In the genomic region with DNA sequence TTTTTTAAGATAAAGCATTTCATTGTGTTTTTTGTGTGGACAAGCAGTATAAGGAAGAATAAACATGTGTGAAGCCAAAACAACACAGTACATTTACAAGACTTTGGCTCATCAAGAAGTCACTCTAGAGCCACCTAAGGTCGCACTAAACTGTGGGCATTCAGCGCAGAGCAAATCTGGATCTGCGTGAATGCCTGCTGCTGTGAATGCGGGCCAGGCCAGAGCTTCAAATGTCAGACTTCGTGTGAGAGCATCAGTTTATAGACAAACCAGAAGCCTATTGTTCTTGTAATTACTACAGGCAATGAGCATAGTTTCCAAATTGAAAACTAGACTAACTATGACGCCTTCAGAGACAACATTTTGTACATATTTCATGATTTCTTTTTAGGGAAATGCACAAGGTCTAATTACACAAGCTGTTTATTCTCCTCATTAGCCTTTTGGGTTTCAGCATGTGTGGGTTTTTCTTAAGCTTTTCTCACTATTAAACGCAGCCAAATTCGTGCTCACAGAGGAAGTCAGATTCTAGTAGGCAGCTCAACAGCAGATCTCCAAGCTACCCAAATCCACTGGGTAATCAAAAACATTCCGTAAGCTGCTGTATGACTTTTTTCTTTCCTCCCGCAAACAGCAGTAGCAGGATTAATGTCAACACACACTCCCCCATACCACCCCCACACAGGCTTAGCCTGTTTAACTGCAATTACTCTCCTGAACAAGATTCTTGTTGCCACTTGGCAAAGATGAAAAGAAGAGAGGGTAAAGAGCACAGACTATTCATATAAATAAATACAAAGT, we compare ENCODE assay signal across 35 cellular contexts.
DNase-seq lines count a peak whose midpoint lies in the region; ATAC-seq and TF ChIP-seq lines count a peak whose summit lies in the region.
"Had no signal": no experiment of that assay in that cellular context is flagged by ENCODE, and none has a peak within 500 bp of the region (broad histone marks: within the 10 kb centered on the region; RNA-seq: fewer than 3 reads in every experiment).

No MANE protein-coding gene starts in this region.

- intact Hi-C loops in left lung (cut with DNase I) = no loop called here

- H3K4me1 ChIP-seq in left lung = no peaks in the 10 kb centered on the region
- H3K4me1 ChIP-seq: esophagus muscularis mucosa, heart left ventricle, uterus had no signal

- H3K36me3 ChIP-seq in WERI-Rb-1 (no peaks in the 10 kb centered on the region), left lung (no peaks in the 10 kb centered on the region)
- H3K36me3 ChIP-seq: brain microvascular endothelial cell, esophagus muscularis mucosa, heart left ventricle, MG63, uterus had no signal

- CTCF ChIA-PET in WTC11 (lab: Charles Lee) = no interaction called here

- no peaks in the 10 kb centered on the region for H3K4me1 Mint-ChIP-seq in WTC11
- H3K4me1 Mint-ChIP-seq: activated CD4-positive, alpha-beta memory T cell treated with anti-CD3 and anti-CD28 coated beads, Interleukin-2, amount 10 ng/mL, durations not matched to agents 7 days and 5 days; activated naive CD4-positive, alpha-beta T cell treated with anti-CD3 and anti-CD28 coated beads, Interleukin-2, amount 10 ng/mL, durations not matched to agents 7 days and 5 days; activated T-helper 17 cell treated with anti-CD3 and anti-CD28 coated beads, Interleukin-2, amount 50 U/mL, for 72 hours; GM23338 had no signal

- no peak overlapping the region for H3K27ac Mint-ChIP-seq in WTC11
- H3K27ac Mint-ChIP-seq: activated CD4-positive, alpha-beta memory T cell treated with anti-CD3 and anti-CD28 coated beads, Interleukin-2, amount 10 ng/mL, durations not matched to agents 7 days and 5 days; activated naive CD4-positive, alpha-beta T cell treated with anti-CD3 and anti-CD28 coated beads, Interleukin-2, amount 10 ng/mL, durations not matched to agents 7 days and 5 days; activated T-helper 17 cell treated with anti-CD3 and anti-CD28 coated beads, Interleukin-2, amount 50 U/mL, for 72 hours; GM23338; HFFc6; progenitor cell of endocrine pancreas; stimulated activated naive B cell treated with anti-CD40 and anti-IgM and Interleukin-4, amounts not matched to agents 10 μg/mL and 1 μg/mL and 100 μg/mL, for 72 hours; T-helper 17 cell had no signal

- no peak overlapping the region for H3K27ac ChIP-seq in WERI-Rb-1
- H3K27ac ChIP-seq in left lung = no peak overlapping the region
- H3K27ac ChIP-seq: brain microvascular endothelial cell, esophagus muscularis mucosa, heart left ventricle, uterus had no signal

- peaks cover 2% of the 10 kb centered on the region for H3K9me3 ChIP-seq in WERI-Rb-1 (ENCODE audit: severe bottlenecking)
- peaks cover 0 to 8% of the 10 kb centered on the region in 2 donors for H3K9me3 ChIP-seq in left lung
- H3K9me3 ChIP-seq: MG63 had no signal

- H3K4me3 Mint-ChIP-seq in WTC11 = no peak overlapping the region
- H3K4me3 Mint-ChIP-seq: activated CD4-positive, alpha-beta memory T cell treated with anti-CD3 and anti-CD28 coated beads, Interleukin-2, amount 10 ng/mL, durations not matched to agents 7 days and 5 days; activated naive CD4-positive, alpha-beta T cell treated with anti-CD3 and anti-CD28 coated beads, Interleukin-2, amount 10 ng/mL, durations not matched to agents 7 days and 5 days; activated T-helper 17 cell treated with anti-CD3 and anti-CD28 coated beads, Interleukin-2, amount 50 U/mL, for 72 hours; GM23338; HFFc6; stimulated activated naive B cell treated with anti-CD40 and anti-IgM and Interleukin-4, amounts not matched to agents 10 μg/mL and 1 μg/mL and 100 μg/mL, for 72 hours; T-helper 17 cell had no signal

- H3K9me3 Mint-ChIP-seq in WTC11 = peaks cover 34% of the 10 kb centered on the region

- H3K27me3 ChIP-seq in WERI-Rb-1 (ENCODE audit: insufficient read depth, low read depth, severe bottlenecking) (no peaks in the 10 kb centered on the region), left lung (no peaks in the 10 kb centered on the region)
- H3K27me3 ChIP-seq: brain microvascular endothelial cell, esophagus muscularis mucosa, heart left ventricle, MG63, uterus had no signal

- H3K4me3 ChIP-seq in WERI-Rb-1 (ENCODE audit: low read depth, low read length) (no peak overlapping the region), left lung (no peak overlapping the region)
- H3K4me3 ChIP-seq: esophagus muscularis mucosa, GM23338, heart left ventricle, lung, MG63, uterus had no signal

- DNase-seq in Ammon's horn (ENCODE audit: low spot score) = peak; percentile 58
- peak; percentile 33 for DNase-seq in WERI-Rb-1
- no peak for DNase-seq in left lung
- peak; percentile 58 for DNase-seq in pons (ENCODE audit: low spot score)
- DNase-seq in stimulated activated naive CD8-positive, alpha-beta T cell treated with anti-CD3 and anti-CD28 coated beads, Interleukin-15, Interleukin-2, amounts not matched to agents 100 U/mL and 50 U/mL, for 24 hours = no peak
- no peak for DNase-seq in stimulated activated CD4-positive, alpha-beta T cell treated with anti-CD3 and anti-CD28 coated beads, Interleukin-1b, Interleukin-23, amount 100 ng/mL, for 48 hours
- DNase-seq in HCEC 1CT = no peak
- no peak for DNase-seq in WTC11 (ENCODE audit: low spot score)
- DNase-seq: activated CD4-positive, alpha-beta memory T cell treated with anti-CD3 and anti-CD28 coated beads, Interleukin-2, amount 10 ng/mL, durations not matched to agents 7 days and 5 days; activated CD4-positive, alpha-beta T cell treated with anti-CD3 and anti-CD28 coated beads for 1 hour; activated CD8-positive, alpha-beta memory T cell treated with anti-CD3 and anti-CD28 coated beads, Interleukin-2, amount 50 U/mL, for 4 hours; activated naive CD4-positive, alpha-beta T cell treated with anti-CD3 and anti-CD28 coated beads, Interleukin-2, amount 10 ng/mL, durations not matched to agents 7 days and 5 days; brain microvascular endothelial cell; cerebellar nuclear complex; dermis blood vessel endothelial cell; DMS79 treated with DMSO at 0.1 percent for 48 hours; foreskin fibroblast; heart left ventricle; HFFc6; KG1; kidney; MG63; NCI-H1105; NCI-H1930; NCI-H510A treated with DMSO at 0.1 percent for 48 hours; NK-92 treated with Interleukin-12 subunit alpha and Interleukin-12 subunit beta, amount 100 ng/mL, for 24 hours; PC-3; stimulated activated naive B cell treated with anti-CD40 and anti-IgM and Interleukin-4, amounts not matched to agents 10 μg/mL and 1 μg/mL and 100 μg/mL, for 72 hours; T-helper 17 cell; uterus had no signal

- no peaks in the 10 kb centered on the region; the same call in none of the 2 replicates for H3K27me3 Mint-ChIP-seq in WTC11 (ENCODE audit: low read depth)
- H3K27me3 Mint-ChIP-seq: activated CD4-positive, alpha-beta memory T cell treated with anti-CD3 and anti-CD28 coated beads, Interleukin-2, amount 10 ng/mL, durations not matched to agents 7 days and 5 days; activated naive CD4-positive, alpha-beta T cell treated with anti-CD3 and anti-CD28 coated beads, Interleukin-2, amount 10 ng/mL, durations not matched to agents 7 days and 5 days; activated T-helper 17 cell treated with anti-CD3 and anti-CD28 coated beads, Interleukin-2, amount 50 U/mL, for 72 hours; T-helper 17 cell had no signal

- POLR2A ChIA-PET in WTC11 (lab: Charles Lee) = no interaction called here

- peaks cover 5% of the 10 kb centered on the region; the same call in 1 of the 2 replicates for H3K36me3 Mint-ChIP-seq in WTC11
- H3K36me3 Mint-ChIP-seq: activated naive CD4-positive, alpha-beta T cell treated with anti-CD3 and anti-CD28 coated beads, Interleukin-2, amount 10 ng/mL, durations not matched to agents 7 days and 5 days had no signal

- no peak for TF ChIP-seq CTCF in WERI-Rb-1 (IDR thresholded peaks at IDR 0.05; ENCODE audit: low read depth, low read length)
- no peak for TF ChIP-seq CTCF in left lung (IDR thresholded peaks at IDR 0.05)
- no peak for TF ChIP-seq CTCF in WTC11 (IDR thresholded peaks at IDR 0.05)

- peak; percentile 62 for ATAC-seq in left lung
- ATAC-seq in stimulated activated naive CD8-positive, alpha-beta T cell treated with anti-CD3 and anti-CD28 coated beads, Interleukin-15, Interleukin-2, amounts not matched to agents 100 U/mL and 50 U/mL, for 24 hours = no peak
- ATAC-seq in WTC11 = no peak
- ATAC-seq: activated T-helper 17 cell treated with anti-CD3 and anti-CD28 coated beads, Interleukin-2, amount 50 U/mL, for 72 hours; GM23338; heart left ventricle; PC-3; stimulated activated naive B cell treated with anti-CD40 and anti-IgM and Interleukin-4, amounts not matched to agents 10 μg/mL and 1 μg/mL and 100 μg/mL, for 72 hours; T-helper 17 cell had no signal

TF ChIP-seq in WTC11, 78 proteins besides CTCF, POLR2A, EP300 and RAD21 (continues in another document):
- TF ChIP-seq, protein P1, sequence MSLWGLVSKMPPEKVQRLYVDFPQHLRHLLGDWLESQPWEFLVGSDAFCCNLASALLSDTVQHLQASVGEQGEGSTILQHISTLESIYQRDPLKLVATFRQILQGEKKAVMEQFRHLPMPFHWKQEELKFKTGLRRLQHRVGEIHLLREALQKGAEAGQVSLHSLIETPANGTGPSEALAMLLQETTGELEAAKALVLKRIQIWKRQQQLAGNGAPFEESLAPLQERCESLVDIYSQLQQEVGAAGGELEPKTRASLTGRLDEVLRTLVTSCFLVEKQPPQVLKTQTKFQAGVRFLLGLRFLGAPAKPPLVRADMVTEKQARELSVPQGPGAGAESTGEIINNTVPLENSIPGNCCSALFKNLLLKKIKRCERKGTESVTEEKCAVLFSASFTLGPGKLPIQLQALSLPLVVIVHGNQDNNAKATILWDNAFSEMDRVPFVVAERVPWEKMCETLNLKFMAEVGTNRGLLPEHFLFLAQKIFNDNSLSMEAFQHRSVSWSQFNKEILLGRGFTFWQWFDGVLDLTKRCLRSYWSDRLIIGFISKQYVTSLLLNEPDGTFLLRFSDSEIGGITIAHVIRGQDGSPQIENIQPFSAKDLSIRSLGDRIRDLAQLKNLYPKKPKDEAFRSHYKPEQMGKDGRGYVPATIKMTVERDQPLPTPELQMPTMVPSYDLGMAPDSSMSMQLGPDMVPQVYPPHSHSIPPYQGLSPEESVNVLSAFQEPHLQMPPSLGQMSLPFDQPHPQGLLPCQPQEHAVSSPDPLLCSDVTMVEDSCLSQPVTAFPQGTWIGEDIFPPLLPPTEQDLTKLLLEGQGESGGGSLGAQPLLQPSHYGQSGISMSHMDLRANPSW (CRISPR knock-in tag; conservative IDR thresholded peaks at IDR 0.05; ENCODE audit: low read depth) = no peak
- no peak for TF ChIP-seq ZNF671 (CRISPR knock-in tag; IDR thresholded peaks at IDR 0.05)
- TF ChIP-seq, protein P2, sequence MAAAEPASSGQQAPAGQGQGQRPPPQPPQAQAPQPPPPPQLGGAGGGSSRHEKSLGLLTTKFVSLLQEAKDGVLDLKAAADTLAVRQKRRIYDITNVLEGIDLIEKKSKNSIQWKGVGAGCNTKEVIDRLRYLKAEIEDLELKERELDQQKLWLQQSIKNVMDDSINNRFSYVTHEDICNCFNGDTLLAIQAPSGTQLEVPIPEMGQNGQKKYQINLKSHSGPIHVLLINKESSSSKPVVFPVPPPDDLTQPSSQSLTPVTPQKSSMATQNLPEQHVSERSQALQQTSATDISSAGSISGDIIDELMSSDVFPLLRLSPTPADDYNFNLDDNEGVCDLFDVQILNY (CRISPR knock-in tag; IDR thresholded peaks at IDR 0.05) = no peak
- TF ChIP-seq GRHL2 (CRISPR knock-in tag; IDR thresholded peaks at IDR 0.05; ENCODE audit: insufficient replicate concordance, severe bottlenecking) = no peak
- no peak for TF ChIP-seq JUN (CRISPR knock-in tag; IDR thresholded peaks at IDR 0.05)
- TF ChIP-seq OVOL2 (CRISPR knock-in tag; IDR thresholded peaks at IDR 0.05; ENCODE audit: borderline replicate concordance) = no peak

Comparison
In these comparisons a context has a peak if more than half of its experiments do, and no peak if none do; other contexts are left out.
1. DNase-seq: peak in Ammon's horn (single experiment), WERI-Rb-1 (single experiment) and pons (single experiment); none in left lung (0 of 2), stimulated activated naive CD8-positive, alpha-beta T cell treated with anti-CD3 and anti-CD28 coated beads, Interleukin-15, Interleukin-2, amounts not matched to agents 100 U/mL and 50 U/mL, for 24 hours (single experiment), stimulated activated CD4-positive, alpha-beta T cell treated with anti-CD3 and anti-CD28 coated beads, Interleukin-1b, Interleukin-23, amount 100 ng/mL, for 48 hours (single experiment), HCEC 1CT (single experiment) and WTC11 (single experiment).